In genomic region chr2:135530313-135531230, GRCh38 we compare ENCODE assay signal across 8 cellular contexts. TPM values are rescaled to one million over a fixed set of nuclear protein-coding genes. Genes with fewer than 3 reads are reported as not detected.
DNase-seq lines count a peak whose midpoint lies in the region; ATAC-seq, FAIRE-seq and TF ChIP-seq lines count a peak whose summit lies in the region.

Gene ZRANB3, minus strand, starts transcription at chr2:135531218.

- H3K4me3 ChIP-seq in keratinocyte (ENCODE audit: control insufficient read depth in 2 of 3, extremely low read depth in 1 of 3, insufficient read depth in 2 of 3, low read depth in 1 of 3, low read length in 3 of 3): peak within 1 kb of the TSS; percentile 71 to 98 (median 96)

- H3K9me3 ChIP-seq in keratinocyte (ENCODE audit: control insufficient read depth, low read depth, low read length): no peaks in the 10 kb centered on the region

- no peak for TF ChIP-seq CTCF in keratinocyte (optimal IDR thresholded peaks at IDR 0.05 in 1 of 3, IDR thresholded peaks at IDR 0.05 in 1 of 3, conservative IDR thresholded peaks at IDR 0.05 in 1 of 3; ENCODE audit: extremely low read depth in 1 of 3, insufficient read depth in 2 of 3, low read length in 3 of 3)

- no peaks in the 10 kb centered on the region for H3K36me3 ChIP-seq in keratinocyte (ENCODE audit: control insufficient read depth in 2 of 2, extremely low read depth in 1 of 2, insufficient read depth in 2 of 2, low read length in 2 of 2)

- H4K20me1 ChIP-seq in keratinocyte (ENCODE audit: control insufficient read depth, extremely low read depth, insufficient read depth, low read length): no peaks in the 10 kb centered on the region

- peak; percentile 77 for ATAC-seq in HG03432 (IDR thresholded peaks at IDR 0.05; ENCODE audit: unreplicated experiment)

- H3K27me3 ChIP-seq in keratinocyte (ENCODE audit: control insufficient read depth, extremely low read depth, insufficient read depth, low read length): no peaks in the 10 kb centered on the region

- peaks cover 12% of the 10 kb centered on the region for H3K4me1 ChIP-seq in keratinocyte (ENCODE audit: control insufficient read depth, extremely low read depth, insufficient read depth, low read length)

- peak; percentile 69 for FAIRE-seq in keratinocyte (lab: Jason Lieb, UNC)

- dilution Hi-C loops in keratinocyte (cut with MboI; ENCODE audit: extremely low pct_ligation_motif_present, low sequenced_read_pairs): no loop called here

- H3K79me2 ChIP-seq in keratinocyte (ENCODE audit: control insufficient read depth, insufficient read depth, low read length): peaks cover 53% of the 10 kb centered on the region

- peak within 1 kb of the TSS; percentile 98 for H2AFZ ChIP-seq in keratinocyte (ENCODE audit: control insufficient read depth, low read length)

- H3K27ac ChIP-seq in keratinocyte (ENCODE audit: control insufficient read depth, insufficient read depth, low read length): peak within 1 kb of the TSS; percentile 99

- peak within 1 kb of the TSS; percentile 87 for H3K4me2 ChIP-seq in keratinocyte (ENCODE audit: control insufficient read depth, extremely low read depth, insufficient read depth, low read depth, low read length)

- peak; percentile 99 for DNase-seq in Ammon's horn (ENCODE audit: low spot score)
- peak; percentile 61 for DNase-seq in GM19238 (ENCODE audit: insufficient read length, low spot score)
- peak; percentile 99 for DNase-seq in NCI-H460 (ENCODE audit: extremely low read depth, low read depth)
- DNase-seq in activated CD4-positive, alpha-beta T cell treated with anti-CD3 and anti-CD28 coated beads for 1 hour: peak; percentile 89
- DNase-seq in cerebellar nuclear complex (lab: John Stamatoyannopoulos, UW): peak; percentile 92 to 98
- DNase-seq in keratinocyte (ENCODE audit: low read depth, low spot score): peak; percentile 86
- DNase-seq in stimulated activated CD4-positive, alpha-beta T cell treated with anti-CD3 and anti-CD28 coated beads, Interleukin-12 subunit alpha, Interleukin-12 subunit beta, amount 100 ng/mL, for 48 hours (ENCODE audit: low read depth in 2 of 3, low spot score in 1 of 3): peak; percentile 86 to 93 (median 89)

- no peaks in the 10 kb centered on the region for H3K9me1 ChIP-seq in keratinocyte (ENCODE audit: control insufficient read depth, extremely low read depth, insufficient read depth, low read length)

- H3K9ac ChIP-seq in keratinocyte (ENCODE audit: control insufficient read depth, extremely low read depth, insufficient read depth, low read length): peak within 1 kb of the TSS; percentile 97

RNA-seq across cellular contexts. Expression of gene ZRANB3, which starts in this region (rescaled TPM):
- total RNA-seq in NCI-H460 (2014; rRNA removed; shearing (Covaris generic)): 16.5 and 18.2 TPM in 2 replicates
- polyA plus RNA-seq in NCI-H460 (2014; cell fraction: nucleus; rRNA removed): 8.7 and 17.6 TPM in 2 replicates
- polyA plus RNA-seq in keratinocyte: 5.5 to 10.6 TPM (median 6.3 TPM) in 3 replicates
- 3.0 TPM for polyA plus RNA-seq in keratinocyte (2011; ENCODE audit: low read depth)
- 5.5 and 9.7 TPM in 2 replicates for polyA plus RNA-seq in keratinocyte (2011; cell fraction: cytosol; rRNA removed)
- polyA plus RNA-seq in keratinocyte (2011; cell fraction: nucleus; rRNA removed): 7.1 and 7.4 TPM in 2 replicates
- polyA plus RNA-seq in keratinocyte (2012; ENCODE audit: low replicate concordance): 2.7 and 7.3 TPM in 2 replicates
- polyA minus RNA-seq in keratinocyte: 2.8 to 9.3 TPM (median 3.4 TPM) in 3 replicates
- 4.0 TPM for polyA minus RNA-seq in keratinocyte (2011; cell fraction: cytosol; rRNA and poly(A)+ RNA removed)
- 4.9 and 17.3 TPM in 2 replicates for polyA minus RNA-seq in keratinocyte (2011; cell fraction: nucleus; rRNA and poly(A)+ RNA removed)

Comparison
In these comparisons a context has a peak if more than half of its experiments do, and no peak if none do; other contexts are left out.
1. Peak in every context shown above with its lines: DNase-seq, ATAC-seq, H3K4me3 ChIP-seq and H3K27ac ChIP-seq.